ENCODE assay signal across 8 cellular contexts in genomic region chr6:147390909-147391536, GRCh38.
DNase-seq lines count a peak whose midpoint lies in the region; ATAC-seq, FAIRE-seq and TF ChIP-seq lines count a peak whose summit lies in the region.

No MANE protein-coding gene starts in this region.

- TF ChIP-seq CTCF in pancreas (IDR thresholded peaks at IDR 0.05), result no peak

- WGBS in pancreas, 2 donors, result 75 to 79% methylated on average over 5 of the region's 5 CpGs

- H3K27me3 ChIP-seq in pancreas, result no peaks in the 10 kb centered on the region

- H3K36me3 ChIP-seq in pancreas, result no peaks in the 10 kb centered on the region

- H3K27ac ChIP-seq in pancreas, result no peak overlapping the region

- DNase-seq in NCI-H1417 (lab: John Stamatoyannopoulos, UW) (peak in 2 of 3 experiments; percentile 12 to 71), NCI-H1417 treated with DMSO at 0.1 percent for 48 hours (lab: John Stamatoyannopoulos, UW) (no peak), NCI-H2171 treated with DMSO at 0.1 percent for 48 hours (lab: John Stamatoyannopoulos, UW) (peak; percentile 51), pancreas (no peak), HPDE6-E6E7 (ENCODE audit: extremely low spot score) (no peak), NCI-H2081 treated with DMSO at 0.1 percent for 48 hours (lab: John Stamatoyannopoulos, UW) (no peak), GOT3 (lab: John Stamatoyannopoulos, UW) (no peak)

- no peaks in the 10 kb centered on the region for H3K4me1 ChIP-seq in pancreas

- H3K4me3 ChIP-seq in pancreas, result no peak overlapping the region

- FAIRE-seq in endometrium (lab: Jason Lieb, UNC) (peak; percentile 76), pancreas (lab: Jason Lieb, UNC) (peak; percentile 34)

- intact Hi-C loops in pancreas (cut with DNase I), result no loop called here

- ATAC-seq in pancreas, result peak in 1 of 4 donors; percentile 40

- H3K9me3 ChIP-seq in pancreas, result no peaks in the 10 kb centered on the region

Comparison
In these comparisons a context has a peak if more than half of its experiments do, and no peak if none do; other contexts are left out.
1. DNase-seq: peak in NCI-H1417 (2 of 3) and NCI-H2171 treated with DMSO at 0.1 percent for 48 hours (single experiment); none in NCI-H1417 treated with DMSO at 0.1 percent for 48 hours (single experiment), pancreas (0 of 6), HPDE6-E6E7 (single experiment), NCI-H2081 treated with DMSO at 0.1 percent for 48 hours (single experiment) and GOT3 (single experiment).